1 cellular context compared by ENCODE assay signal in genomic region chr14:21384494-21384851, GRCh38.
TF ChIP-seq lines count a peak whose summit lies in the region.

No MANE protein-coding gene starts in this region.

TF ChIP-seq in HepG2, 621 proteins besides CTCF, POLR2A, EP300 and RAD21 (continued from another document and continues in another):
- TF ChIP-seq ZNF30 (CRISPR knock-in tag; IDR thresholded peaks at IDR 0.05) (no peak), ZBTB42 (CRISPR knock-in tag; IDR thresholded peaks at IDR 0.05) (0 out of 2 replicates have a peak, but pooled peaks have one; percentile 12), SIX1 (CRISPR knock-in tag; IDR thresholded peaks at IDR 0.05; ENCODE audit: borderline replicate concordance) (no peak), ZNF597 (CRISPR knock-in tag; IDR thresholded peaks at IDR 0.05) (no peak; the same call in 1 of the 2 replicates), MLLT10 (CRISPR knock-in tag; IDR thresholded peaks at IDR 0.05) (peak; percentile 21; the same call in 1 of the 2 replicates), ZUFSP (CRISPR knock-in tag; IDR thresholded peaks at IDR 0.05; ENCODE audit: borderline replicate concordance) (no peak), FOXP1 (IDR thresholded peaks at IDR 0.05) (no peak), FOXP1 (CRISPR knock-in tag; IDR thresholded peaks at IDR 0.05) (no peak), ZNF569 (CRISPR knock-in tag; IDR thresholded peaks at IDR 0.05; ENCODE audit: borderline replicate concordance) (0 out of 2 replicates have a peak, but pooled peaks have one; percentile 76), ZBTB10 (CRISPR knock-in tag; IDR thresholded peaks at IDR 0.05; ENCODE audit: borderline replicate concordance) (no peak), ZNF800 (CRISPR knock-in tag; IDR thresholded peaks at IDR 0.05) (0 out of 2 replicates have a peak, but pooled peaks have one; percentile 33), ZNF407 (CRISPR knock-in tag; IDR thresholded peaks at IDR 0.05; ENCODE audit: not compliant biosample characterization) (no peak), TOPORS (CRISPR knock-in tag; IDR thresholded peaks at IDR 0.05) (no peak), NAIF1 (CRISPR knock-in tag; IDR thresholded peaks at IDR 0.05; ENCODE audit: borderline replicate concordance) (no peak), SNAPC4 (CRISPR knock-in tag; IDR thresholded peaks at IDR 0.05) (no peak), ZNF674 (CRISPR knock-in tag; IDR thresholded peaks at IDR 0.05; ENCODE audit: low read depth) (no peak), ZNF501 (CRISPR knock-in tag; IDR thresholded peaks at IDR 0.05) (peak; percentile 6; the same call in 1 of the 2 replicates), TEAD3 (CRISPR knock-in tag; optimal IDR thresholded peaks at IDR 0.05; ENCODE audit: borderline replicate concordance) (peak; percentile 58), ETV5 (CRISPR knock-in tag; IDR thresholded peaks at IDR 0.05; ENCODE audit: borderline replicate concordance) (peak; percentile 6; the same call in 1 of the 2 replicates), CREBL2 (CRISPR knock-in tag; IDR thresholded peaks at IDR 0.05; ENCODE audit: borderline replicate concordance) (no peak), ZNF878 (CRISPR knock-in tag; IDR thresholded peaks at IDR 0.05) (no peak), ZNF124 (CRISPR knock-in tag; IDR thresholded peaks at IDR 0.05) (0 out of 2 replicates have a peak, but pooled peaks have one; percentile 6), ZNF180 (CRISPR knock-in tag; IDR thresholded peaks at IDR 0.05; ENCODE audit: borderline replicate concordance, low read depth) (no peak), AKAP8 (CRISPR knock-in tag; IDR thresholded peaks at IDR 0.05) (0 out of 2 replicates have a peak, but pooled peaks have one; percentile 18), MIER2 (CRISPR knock-in tag; IDR thresholded peaks at IDR 0.05) (no peak), HNRNPUL1 (IDR thresholded peaks at IDR 0.05; ENCODE audit: low read depth, low read length) (no peak), ZNF33B (CRISPR knock-in tag; IDR thresholded peaks at IDR 0.05) (no peak), KAT8 (CRISPR knock-in tag; IDR thresholded peaks at IDR 0.05) (no peak), ZBTB3 (CRISPR knock-in tag; IDR thresholded peaks at IDR 0.05; ENCODE audit: borderline replicate concordance, low read depth) (peak; percentile 4; the same call in 1 of the 2 replicates), RBM22 (optimal IDR thresholded peaks at IDR 0.05; ENCODE audit: low read length) (no peak), GLI4 (CRISPR knock-in tag; IDR thresholded peaks at IDR 0.05; ENCODE audit: borderline replicate concordance) (no peak), TFAP4 (IDR thresholded peaks at IDR 0.05; ENCODE audit: borderline replicate concordance, low read depth) (no peak), ZNF430 (CRISPR knock-in tag; IDR thresholded peaks at IDR 0.05) (0 out of 2 replicates have a peak, but pooled peaks have one; percentile 8), TBP (CRISPR knock-in tag; IDR thresholded peaks at IDR 0.05) (0 out of 2 replicates have a peak, but pooled peaks have one; percentile 54), NFIC (IDR thresholded peaks at IDR 0.05; ENCODE audit: low read length) (no peak)
